27 cellular contexts compared by ENCODE assay signal in the genomic region with DNA sequence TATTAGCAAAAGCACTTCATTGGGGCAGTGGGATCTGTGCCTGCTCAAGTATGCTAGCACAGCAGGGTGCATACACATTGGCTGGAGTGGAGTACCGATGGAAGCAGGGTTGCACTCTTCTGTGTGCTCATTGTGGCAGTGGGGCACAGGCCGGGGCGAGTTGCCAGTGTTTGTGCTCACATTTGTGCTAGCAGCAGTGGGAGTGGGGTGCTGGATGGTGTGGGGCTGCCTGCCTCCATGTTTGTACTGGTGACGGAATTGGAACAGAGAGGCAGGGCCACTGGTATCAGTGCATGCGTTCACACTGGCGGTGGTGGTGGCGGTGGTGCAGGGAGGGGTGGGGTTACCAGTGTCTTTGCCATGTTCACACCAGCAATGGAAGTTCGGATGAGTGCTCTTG.
"Had no signal": no experiment of that assay in that cellular context is flagged by ENCODE, and none has a peak within 500 bp of the region (broad histone marks: within the 10 kb centered on the region; RNA-seq: fewer than 3 reads in every experiment).

No MANE protein-coding gene starts in this region.

- H3K4me3 Mint-ChIP-seq: naive thymus-derived CD8-positive, alpha-beta T cell; nephron progenitor cell; stimulated activated naive B cell treated with anti-CD40 and anti-IgM and Interleukin-4, amounts not matched to agents 10 μg/mL and 1 μg/mL and 100 μg/mL, for 72 hours; stimulated activated naive CD8-positive, alpha-beta T cell treated with anti-CD3 and anti-CD28 coated beads, Interleukin-15, Interleukin-2, amounts not matched to agents 100 ng/mL and 50 ng/mL, for 24 hours had no signal

- H3K27me3 ChIP-seq: esophagus muscularis mucosa, foreskin keratinocyte, gastroesophageal sphincter, ovary, tibial nerve, vagina had no signal

- H3K4me1 ChIP-seq: esophagus muscularis mucosa, foreskin keratinocyte, gastroesophageal sphincter, left ventricle myocardium inferior, lower lobe of right lung, tibial nerve, vagina had no signal

- H3K4me1 Mint-ChIP-seq: naive thymus-derived CD8-positive, alpha-beta T cell; nephron progenitor cell; stimulated activated naive B cell treated with anti-CD40 and anti-IgM and Interleukin-4, amounts not matched to agents 10 μg/mL and 1 μg/mL and 100 μg/mL, for 72 hours had no signal

- H3K36me3 Mint-ChIP-seq: naive thymus-derived CD8-positive, alpha-beta T cell; stimulated activated naive B cell treated with anti-CD40 and anti-IgM and Interleukin-4, amounts not matched to agents 10 μg/mL and 1 μg/mL and 100 μg/mL, for 72 hours had no signal

- H3K9me3 Mint-ChIP-seq: stimulated activated naive CD8-positive, alpha-beta T cell treated with anti-CD3 and anti-CD28 coated beads, Interleukin-15, Interleukin-2, amounts not matched to agents 100 ng/mL and 50 ng/mL, for 24 hours had no signal

- H3K4me3 ChIP-seq: coronary artery, esophagus muscularis mucosa, gastroesophageal sphincter, left ventricle myocardium inferior, lower lobe of right lung, ovary, smooth muscle cell, thoracic aorta, tibial nerve, vagina had no signal

- DNase-seq: dermis blood vessel endothelial cell; effector memory CD4-positive, alpha-beta T cell; foreskin keratinocyte; glutamatergic neuron; kidney glomerular epithelial cell; left colon; left ventricle myocardium inferior; lower lobe of right lung; naive thymus-derived CD8-positive, alpha-beta T cell; nephron progenitor cell; occipital lobe; retina; stimulated activated CD4-positive, alpha-beta T cell treated with anti-CD3 and anti-CD28 coated beads, Interleukin-2, amount 100 ng/mL, for 24 hours; stimulated activated CD4-positive, alpha-beta T cell treated with anti-CD3 and anti-CD28 coated beads, Interleukin-4, amount 100 ng/mL, for 24 hours; stimulated activated naive B cell treated with anti-CD40 and anti-IgM and Interleukin-4, amounts not matched to agents 10 μg/mL and 1 μg/mL and 100 μg/mL, for 72 hours had no signal

- H3K9me3 ChIP-seq: esophagus muscularis mucosa, lower lobe of right lung, ovary, thoracic aorta, vagina had no signal

- H3K36me3 ChIP-seq: esophagus muscularis mucosa, gastroesophageal sphincter, left ventricle myocardium inferior, lower lobe of right lung, ovary, thoracic aorta, tibial nerve, vagina had no signal

- H3K27ac Mint-ChIP-seq: nephron progenitor cell; stimulated activated naive B cell treated with anti-CD40 and anti-IgM and Interleukin-4, amounts not matched to agents 10 μg/mL and 1 μg/mL and 100 μg/mL, for 72 hours; stimulated activated naive CD8-positive, alpha-beta T cell treated with anti-CD3 and anti-CD28 coated beads, Interleukin-15, Interleukin-2, amounts not matched to agents 100 ng/mL and 50 ng/mL, for 24 hours had no signal

- FAIRE-seq: endothelial cell of umbilical vein, islet of Langerhans had no signal

- H3K27me3 Mint-ChIP-seq: stimulated activated naive B cell treated with anti-CD40 and anti-IgM and Interleukin-4, amounts not matched to agents 10 μg/mL and 1 μg/mL and 100 μg/mL, for 72 hours; stimulated activated naive CD8-positive, alpha-beta T cell treated with anti-CD3 and anti-CD28 coated beads, Interleukin-15, Interleukin-2, amounts not matched to agents 100 ng/mL and 50 ng/mL, for 24 hours had no signal

- ATAC-seq: foreskin keratinocyte; gastroesophageal sphincter; left colon; lower lobe of right lung; naive thymus-derived CD8-positive, alpha-beta T cell; sciatic nerve; stimulated activated naive B cell treated with anti-CD40 and anti-IgM and Interleukin-4, amounts not matched to agents 10 μg/mL and 1 μg/mL and 100 μg/mL, for 72 hours had no signal

- H3K27ac ChIP-seq: coronary artery, esophagus muscularis mucosa, foreskin keratinocyte, gastroesophageal sphincter, left ventricle myocardium inferior, lower lobe of right lung, ovary, thoracic aorta, tibial nerve, vagina had no signal

- H3K4me2 ChIP-seq: smooth muscle cell had no signal
